In genomic region chrX:72238183-72238582, GRCh38 we compare ENCODE assay signal across 9 cellular contexts. TPM values are rescaled to one million over a fixed set of nuclear protein-coding genes. Genes with fewer than 3 reads are reported as not detected.
DNase-seq lines count a peak whose midpoint lies in the region; ATAC-seq and TF ChIP-seq lines count a peak whose summit lies in the region.
"Had no signal": no experiment of that assay in that cellular context is flagged by ENCODE, and none has a peak within 500 bp of the region (broad histone marks: within the 10 kb centered on the region; RNA-seq: fewer than 3 reads in every experiment).

No MANE protein-coding gene starts in this region.

- H3K4me3 ChIP-seq in CD8-positive, alpha-beta memory T cell (ENCODE audit: low read length): peak overlapping the region; percentile 63
- peak overlapping the region; percentile 65 for H3K4me3 ChIP-seq in brain microvascular endothelial cell (ENCODE audit: low read depth, low read length)
- H3K4me3 ChIP-seq in naive thymus-derived CD4-positive, alpha-beta T cell (ENCODE audit: low read length): peak overlapping the region; percentile 62
- no peak overlapping the region for H3K4me3 ChIP-seq in uterus
- H3K4me3 ChIP-seq in upper lobe of left lung: peak overlapping the region in 1 of 4 donors; percentile 39

- H3K36me3 Mint-ChIP-seq in CD8-positive, alpha-beta memory T cell: no peaks in the 10 kb centered on the region
- H3K36me3 Mint-ChIP-seq in naive thymus-derived CD4-positive, alpha-beta T cell: peaks cover 0 to 5% (median 0%) of the 10 kb centered on the region in 5 donors
- H3K36me3 Mint-ChIP-seq in CD14-positive monocyte: peaks cover 3 to 4% of the 10 kb centered on the region in 2 donors

- H3K4me1 Mint-ChIP-seq in CD8-positive, alpha-beta memory T cell: peaks cover 0 to 8% (median 3%) of the 10 kb centered on the region in 3 donors
- H3K4me1 Mint-ChIP-seq in naive thymus-derived CD4-positive, alpha-beta T cell: peaks cover 0 to 15% (median 0%) of the 10 kb centered on the region in 7 donors
- H3K4me1 Mint-ChIP-seq in CD14-positive monocyte: peaks cover 11% of the 10 kb centered on the region

- in situ Hi-C loops in brain microvascular endothelial cell (cut with HindIII; ENCODE audit: low pct_ligation_motif_present, low sequenced_read_pairs): no loop called here

- TF ChIP-seq POLR2A in uterus (IDR thresholded peaks at IDR 0.05) (no peak), upper lobe of left lung (IDR thresholded peaks at IDR 0.05) (no peak)

- no peaks in the 10 kb centered on the region for H3K27me3 ChIP-seq in CD8-positive, alpha-beta memory T cell (ENCODE audit: insufficient read depth, low read length, poor library complexity, severe bottlenecking)
- no peaks in the 10 kb centered on the region for H3K27me3 ChIP-seq in brain microvascular endothelial cell (replicated peaks)
- no peaks in the 10 kb centered on the region for H3K27me3 ChIP-seq in naive thymus-derived CD4-positive, alpha-beta T cell (ENCODE audit: control insufficient read depth in 2 of 2, insufficient read depth in 2 of 2, low read length in 2 of 2)
- no peaks in the 10 kb centered on the region for H3K27me3 ChIP-seq in uterus
- H3K27me3 ChIP-seq in upper lobe of left lung: no peaks in the 10 kb centered on the region

- no peak for TF ChIP-seq EP300 in upper lobe of left lung (IDR thresholded peaks at IDR 0.05)

- H3K4me1 ChIP-seq in CD8-positive, alpha-beta memory T cell (ENCODE audit: insufficient read depth, low read length): no peaks in the 10 kb centered on the region
- no peaks in the 10 kb centered on the region for H3K4me1 ChIP-seq in naive thymus-derived CD4-positive, alpha-beta T cell (ENCODE audit: control insufficient read depth in 2 of 2, insufficient read depth in 2 of 2, low read length in 2 of 2)
- H3K4me1 ChIP-seq in uterus: no peaks in the 10 kb centered on the region
- peaks cover 0 to 7% (median 0%) of the 10 kb centered on the region in 4 donors for H3K4me1 ChIP-seq in upper lobe of left lung

- H3K27ac Mint-ChIP-seq in CD8-positive, alpha-beta memory T cell: peak overlapping the region in 3 of 8 donors; percentile 10 to 75 (median 47)
- H3K27ac Mint-ChIP-seq in naive thymus-derived CD4-positive, alpha-beta T cell: peak overlapping the region in 2 of 9 donors; percentile 14 to 49
- H3K27ac Mint-ChIP-seq in CD14-positive monocyte: peak overlapping the region in 1 of 7 donors; percentile 4

- H3K27ac ChIP-seq in CD8-positive, alpha-beta memory T cell (ENCODE audit: low read depth, low read length): no peak overlapping the region
- peak overlapping the region; percentile 78 for H3K27ac ChIP-seq in KOPT-K1 (ENCODE audit: low read depth, low read length, poor library complexity, severe bottlenecking)
- no peak overlapping the region for H3K27ac ChIP-seq in brain microvascular endothelial cell
- no peak overlapping the region for H3K27ac ChIP-seq in naive thymus-derived CD4-positive, alpha-beta T cell (ENCODE audit: low read depth, low read length)
- H3K27ac ChIP-seq in uterus: no peak overlapping the region
- H3K27ac ChIP-seq in upper lobe of left lung: no peak overlapping the region

- no peaks in the 10 kb centered on the region for H3K9me3 Mint-ChIP-seq in CD8-positive, alpha-beta memory T cell
- peaks cover 0 to 4% (median 0%) of the 10 kb centered on the region in 11 donors for H3K9me3 Mint-ChIP-seq in naive thymus-derived CD4-positive, alpha-beta T cell
- peaks cover 0 to 6% (median 0%) of the 10 kb centered on the region in 7 donors for H3K9me3 Mint-ChIP-seq in CD14-positive monocyte

- no peaks in the 10 kb centered on the region for H3K36me3 ChIP-seq in CD8-positive, alpha-beta memory T cell (ENCODE audit: insufficient read depth, low read length)
- peaks cover 31% of the 10 kb centered on the region for H3K36me3 ChIP-seq in KOPT-K1 (ENCODE audit: insufficient read depth, low read length)
- H3K36me3 ChIP-seq in brain microvascular endothelial cell (replicated peaks): no peaks in the 10 kb centered on the region
- no peaks in the 10 kb centered on the region for H3K36me3 ChIP-seq in naive thymus-derived CD4-positive, alpha-beta T cell (ENCODE audit: control insufficient read depth in 2 of 3, insufficient read depth in 3 of 3, low read length in 3 of 3)
- H3K36me3 ChIP-seq in uterus: no peaks in the 10 kb centered on the region
- H3K36me3 ChIP-seq in upper lobe of left lung: no peaks in the 10 kb centered on the region

- ATAC-seq in naive thymus-derived CD4-positive, alpha-beta T cell: no peak
- no peak for ATAC-seq in upper lobe of left lung (ENCODE audit: low FRiP score in 2 of 2)

- CTCF ChIA-PET in CD8-positive, alpha-beta memory T cell (lab: Charles Lee): interaction anchor here (0.8 to 1.3 kb wide), 4 partner anchors 16 to 57 kb away, joined by 3 to 4 read pairs (median 4); partner anchors contain the start of genes PIN4 and RPS4X
- CTCF ChIA-PET in naive thymus-derived CD4-positive, alpha-beta T cell (lab: Charles Lee): interaction anchor here (1.0 kb wide), 1 partner anchor 39 kb away, joined by 3 read pairs; the partner anchor contains the start of gene RPS4X

- whole genome bisulfite sequencing in upper lobe of left lung, 2 donors: 22 to 42% methylated on average over 5 to 6 of the region's 6 CpGs

- POLR2A ChIA-PET in CD8-positive, alpha-beta memory T cell (lab: Charles Lee): interaction anchor here (0.5 to 1.0 kb wide), 3 partner anchors 30 to 57 kb away, joined by 3 read pairs; partner anchors contain the start of gene PIN4
- POLR2A ChIA-PET in naive thymus-derived CD4-positive, alpha-beta T cell (lab: Charles Lee): interaction anchor here (0.5 to 1.4 kb wide), 3 partner anchors 39 to 872 kb away, joined by 3 to 9 read pairs (median 3); partner anchors contain the start of genes RPS4X and TAF1

- intact Hi-C loops in naive thymus-derived CD4-positive, alpha-beta T cell (cut with micrococcal nuclease): loop anchor here (2.0 to 5.0 kb wide), 5 partner anchors 39 to 334 kb away; partner anchors contain the start of genes PIN4 (in 2 of the 2), HDAC8 (in 1 of the 2) and RPS4X (in 1 of the 2)
- intact Hi-C loops in CD14-positive monocyte (cut with micrococcal nuclease) (no loop called here), posterior vena cava (cut with DNase I) (no loop called here), uterus (cut with DNase I; ENCODE audit: low total_unique reads) (no loop called here)

- no peaks in the 10 kb centered on the region for H3K9me3 ChIP-seq in CD8-positive, alpha-beta memory T cell (ENCODE audit: low read length)
- no peaks in the 10 kb centered on the region for H3K9me3 ChIP-seq in KOPT-K1 (ENCODE audit: insufficient read depth, low read length, poor library complexity, severe bottlenecking)
- H3K9me3 ChIP-seq in naive thymus-derived CD4-positive, alpha-beta T cell (ENCODE audit: control insufficient read depth in 2 of 3, low read length in 3 of 3): no peaks in the 10 kb centered on the region
- H3K9me3 ChIP-seq in uterus: no peaks in the 10 kb centered on the region
- no peaks in the 10 kb centered on the region for H3K9me3 ChIP-seq in upper lobe of left lung

- no peak for DNase-seq in CD8-positive, alpha-beta memory T cell
- DNase-seq in brain microvascular endothelial cell (no peak), CD14-positive monocyte (ENCODE audit: low spot score) (no peak), posterior vena cava (ENCODE audit: low spot score) (no peak), uterus (no peak), upper lobe of left lung (no peak)
- DNase-seq in naive thymus-derived CD4-positive, alpha-beta T cell: no peak
- DNase-seq: NCI-H82 had no signal

- H3K27me3 Mint-ChIP-seq in CD8-positive, alpha-beta memory T cell: no peaks in the 10 kb centered on the region
- no peaks in the 10 kb centered on the region for H3K27me3 Mint-ChIP-seq in naive thymus-derived CD4-positive, alpha-beta T cell
- H3K27me3 Mint-ChIP-seq in CD14-positive monocyte (ENCODE audit: low read depth in 3 of 3): peaks cover 0 to 9% (median 5%) of the 10 kb centered on the region in 3 donors

- TF ChIP-seq CTCF in brain microvascular endothelial cell (IDR thresholded peaks at IDR 0.05; ENCODE audit: low read depth, low read length, missing control alignments) (no peak), CD14-positive monocyte (IDR thresholded peaks at IDR 0.05) (no peak), uterus (IDR thresholded peaks at IDR 0.05) (no peak), upper lobe of left lung (IDR thresholded peaks at IDR 0.05) (no peak)

- H3K4me3 Mint-ChIP-seq in CD8-positive, alpha-beta memory T cell: peak overlapping the region in 6 of 7 donors; percentile 26 to 86 (median 66)
- peak overlapping the region; percentile 45 to 87 (median 76) for H3K4me3 Mint-ChIP-seq in naive thymus-derived CD4-positive, alpha-beta T cell
- no peak overlapping the region for H3K4me3 Mint-ChIP-seq in CD14-positive monocyte

RNA-seq across cellular contexts. Expression of gene ERCC6L, which starts 0.6 kb away (rescaled TPM):
- 10 to 100 TPM in 1 of 2 experiments, 1 to 10 TPM in 1; 9.7 to 10.2 TPM for total RNA-seq in CD8-positive, alpha-beta memory T cell
- 0.43 TPM for polyA plus RNA-seq in CD8-positive, alpha-beta memory T cell
- 1 to 10 TPM in 1 of 5 experiments, under 1 TPM in 4; 0.11 to 6.6 (median 0.16) TPM for total RNA-seq in naive thymus-derived CD4-positive, alpha-beta T cell
- polyA plus RNA-seq in naive thymus-derived CD4-positive, alpha-beta T cell: under 1 TPM; 0.49 to 0.58 TPM
- polyA plus RNA-seq in CD14-positive monocyte: under 1 TPM; 0.04 to 0.05 TPM
- total RNA-seq in posterior vena cava: under 1 TPM; 0.05 to 0.14 TPM
- total RNA-seq in uterus: 1 to 10 TPM in 1 of 4 donors, under 1 TPM in 3; 0.26 to 3.5 (median 0.41) TPM
- under 1 TPM in 4 of 6 donors, not detected in 2; 0.14 to 0.44 (median 0.25) TPM for total RNA-seq in upper lobe of left lung

RNA-seq across cellular contexts. Expression of gene RPS4X, which starts 38.9 kb away (rescaled TPM):
- 1,000 to 10,000 TPM; 1,253 to 1,306 TPM for total RNA-seq in CD8-positive, alpha-beta memory T cell
- 798 TPM for polyA plus RNA-seq in CD8-positive, alpha-beta memory T cell
- total RNA-seq in naive thymus-derived CD4-positive, alpha-beta T cell: 1,000 to 10,000 TPM in 4 of 5 experiments, 100 to 1,000 TPM in 1; 939 to 1,615 (median 1,588) TPM
- 1,000 to 10,000 TPM in 1 of 2 donors, 100 to 1,000 TPM in 1; 971 to 1,125 TPM for polyA plus RNA-seq in naive thymus-derived CD4-positive, alpha-beta T cell
- 100 to 1,000 TPM; 275 to 281 TPM for polyA plus RNA-seq in CD14-positive monocyte
- 100 to 1,000 TPM; 739 to 780 TPM for total RNA-seq in posterior vena cava
- total RNA-seq in uterus: 1,000 to 10,000 TPM; 1,378 to 1,765 (median 1,533) TPM
- total RNA-seq in upper lobe of left lung: 100 to 1,000 TPM; 284 to 942 (median 575) TPM

RNA-seq across cellular contexts. Expression of gene PIN4, which starts 56.6 kb away (rescaled TPM):
- total RNA-seq in CD8-positive, alpha-beta memory T cell: 1 to 10 TPM; 6.4 to 7.0 TPM
- 35.9 TPM for polyA plus RNA-seq in CD8-positive, alpha-beta memory T cell
- 10 to 100 TPM in 2 of 5 experiments, 1 to 10 TPM in 3; 2.0 to 13.6 (median 9.5) TPM for total RNA-seq in naive thymus-derived CD4-positive, alpha-beta T cell
- polyA plus RNA-seq in naive thymus-derived CD4-positive, alpha-beta T cell: 10 to 100 TPM; 16.6 to 30.9 TPM
- 10 to 100 TPM; 16.7 to 20.8 TPM for polyA plus RNA-seq in CD14-positive monocyte
- 1 to 10 TPM; 7.1 to 8.8 TPM for total RNA-seq in posterior vena cava
- 10 to 100 TPM in 1 of 4 donors, 1 to 10 TPM in 2, not detected in 1; 1.3 to 15.0 (median 8.2) TPM for total RNA-seq in uterus
- total RNA-seq in upper lobe of left lung: 10 to 100 TPM in 1 of 6 donors, 1 to 10 TPM in 5; 3.1 to 23.2 (median 7.2) TPM

Comparison
In these comparisons a context has a peak if more than half of its experiments do, and no peak if none do; other contexts are left out.
1. H3K4me3 ChIP-seq: peak in CD8-positive, alpha-beta memory T cell (single experiment), brain microvascular endothelial cell (single experiment) and naive thymus-derived CD4-positive, alpha-beta T cell (single experiment); none in uterus (0 of 2).
2. H3K4me3 Mint-ChIP-seq: peak in CD8-positive, alpha-beta memory T cell (6 of 7) and naive thymus-derived CD4-positive, alpha-beta T cell (10 of 10); none in CD14-positive monocyte (0 of 2).
3. intact Hi-C loops: an anchor here in naive thymus-derived CD4-positive, alpha-beta T cell (2.0 to 5.0 kb wide); none called in CD14-positive monocyte, posterior vena cava and uterus.